22 cellular contexts compared by ENCODE assay signal in genomic region chr2:8300905-8301304, GRCh38.
DNase-seq lines count a peak whose midpoint lies in the region; TF ChIP-seq lines count a peak whose summit lies in the region.
"Had no signal": no experiment of that assay in that cellular context is flagged by ENCODE, and none has a peak within 500 bp of the region (broad histone marks: within the 10 kb centered on the region; RNA-seq: fewer than 3 reads in every experiment).

No MANE protein-coding gene starts in this region.

- peak overlapping the region in 10 of 11 experiments; percentile 65 to 98 (median 96); a peak in 18 of 22 replicates for H3K27ac ChIP-seq in BLaER1 treated with 17β-estradiol and CSF1 and Interleukin-3, amounts not matched to agents 10 nM and 100 nM
- peak overlapping the region; percentile 93; the same call in 1 of the 2 replicates for H3K27ac ChIP-seq in OCI-LY3 (ENCODE audit: low read length)
- H3K27ac ChIP-seq: ascending aorta, hepatocyte, SJCRH30, upper lobe of right lung had no signal

- DNase-seq in COR-L47 (lab: John Stamatoyannopoulos, UW) (peak; percentile 35), immature natural killer cell (no peak), dermis blood vessel endothelial cell (no peak), KG1 (lab: John Stamatoyannopoulos, UW) (no peak)
- no peak for DNase-seq in activated naive CD4-positive, alpha-beta T cell treated with anti-CD3 and anti-CD28 coated beads, Interleukin-2, amount 50 U/mL, for 16 hours
- DNase-seq: activated CD4-positive, alpha-beta T cell treated with anti-CD3 and anti-CD28 coated beads, Interleukin-2, amount 50 U/mL, for 48 hours; caudate nucleus; CD4-positive, alpha-beta memory T cell; foreskin fibroblast; Kasumi-1; NCI-H1092 treated with DMSO at 0.1 percent for 48 hours; NCI-H446 treated with DMSO at 0.1 percent for 48 hours; SJCRH30; T-cell; upper lobe of right lung had no signal

- H3K9ac ChIP-seq in BLaER1 treated with 17β-estradiol and CSF1 and Interleukin-3, amounts not matched to agents 10 nM and 100 nM = peak overlapping the region in 9 of 11 experiments; percentile 34 to 84 (median 80); a peak in 14 of 22 replicates
- no peak overlapping the region for H3K9ac ChIP-seq in OCI-LY3 (ENCODE audit: low read length)

- no peaks in the 10 kb centered on the region for H3K36me3 ChIP-seq in BLaER1 treated with 17β-estradiol and CSF1 and Interleukin-3, amounts not matched to agents 10 nM and 100 nM
- H3K36me3 ChIP-seq in OCI-LY3 (replicated peaks; ENCODE audit: low read depth, low read length) = peaks cover 22% of the 10 kb centered on the region
- H3K36me3 ChIP-seq: ascending aorta, SJCRH30, upper lobe of right lung had no signal

- H3K4me1 Mint-ChIP-seq in immature natural killer cell = peaks cover 91 to 99% of the 10 kb centered on the region in 2 donors

- H3K9me3 ChIP-seq in BLaER1 treated with 17β-estradiol and CSF1 and Interleukin-3, amounts not matched to agents 10 nM and 100 nM (replicated peaks in 1 of 11) = peaks cover 0 to 48% (median 25%) of the 10 kb centered on the region in 11 experiments; a peak in 17 of 22 replicates
- H3K9me3 ChIP-seq in OCI-LY3 (ENCODE audit: insufficient read depth, low read length) = peaks cover 4% of the 10 kb centered on the region; the same call in 1 of the 2 replicates
- H3K9me3 ChIP-seq: ascending aorta, SJCRH30, upper lobe of right lung had no signal

- peaks cover 37 to 58% (median 55%) of the 10 kb centered on the region in 3 donors for H3K36me3 Mint-ChIP-seq in immature natural killer cell
- H3K36me3 Mint-ChIP-seq: activated naive CD4-positive, alpha-beta T cell treated with anti-CD3 and anti-CD28 coated beads, Interleukin-2, amount 50 U/mL, for 24 hours; CD4-positive, alpha-beta memory T cell had no signal

- H3K27me3 Mint-ChIP-seq in immature natural killer cell (ENCODE audit: low read depth in 3 of 3) = peaks cover 9 to 29% (median 18%) of the 10 kb centered on the region in 3 donors
- H3K27me3 Mint-ChIP-seq: activated naive CD4-positive, alpha-beta T cell treated with anti-CD3 and anti-CD28 coated beads, Interleukin-2, amount 50 U/mL, for 24 hours; CD4-positive, alpha-beta memory T cell; progenitor cell of endocrine pancreas; T-cell had no signal

- peak overlapping the region; percentile 91 to 98 (median 94) for H3K27ac Mint-ChIP-seq in immature natural killer cell
- H3K27ac Mint-ChIP-seq: activated naive CD4-positive, alpha-beta T cell treated with anti-CD3 and anti-CD28 coated beads, Interleukin-2, amount 50 U/mL, for 24 hours; progenitor cell of endocrine pancreas had no signal

- peaks cover 69 to 100% (median 89%) of the 10 kb centered on the region in 10 experiments for H3K4me1 ChIP-seq in BLaER1 treated with 17β-estradiol and CSF1 and Interleukin-3, amounts not matched to agents 10 nM and 100 nM
- peaks cover 99% of the 10 kb centered on the region for H3K4me1 ChIP-seq in OCI-LY3 (ENCODE audit: low read length)
- H3K4me1 ChIP-seq: SJCRH30 had no signal

- H3K27me3 ChIP-seq in BLaER1 treated with 17β-estradiol and CSF1 and Interleukin-3, amounts not matched to agents 10 nM and 100 nM = no peaks in the 10 kb centered on the region; a peak in 1 of 22 replicates
- no peaks in the 10 kb centered on the region for H3K27me3 ChIP-seq in OCI-LY3 (ENCODE audit: low read depth, low read length)
- H3K27me3 ChIP-seq: ascending aorta, hepatocyte, SJCRH30, upper lobe of right lung had no signal

- TF ChIP-seq CTCF in OCI-LY3 (IDR thresholded peaks at IDR 0.05; ENCODE audit: low read depth, low read length) = no peak

- peak overlapping the region in 4 of 10 experiments; percentile 11 to 25 (median 22); a peak in 2 of 20 replicates for H3K4me3 ChIP-seq in BLaER1 treated with 17β-estradiol and CSF1 and Interleukin-3, amounts not matched to agents 10 nM and 100 nM
- no peak overlapping the region for H3K4me3 ChIP-seq in OCI-LY3 (ENCODE audit: low read length)
- H3K4me3 ChIP-seq: ascending aorta, hepatocyte, SJCRH30, upper lobe of right lung had no signal

- H3K79me2 ChIP-seq in OCI-LY3 (ENCODE audit: low read length) = no peaks in the 10 kb centered on the region
- H3K79me2 ChIP-seq: hepatocyte had no signal

- H4K20me1 ChIP-seq in BLaER1 treated with 17β-estradiol and CSF1 and Interleukin-3, amounts not matched to agents 10 nM and 100 nM = no peaks in the 10 kb centered on the region
- H4K20me1 ChIP-seq in OCI-LY3 (ENCODE audit: insufficient read depth, low read length) = no peaks in the 10 kb centered on the region

- peak overlapping the region; percentile 58 to 86 (median 79) for H3K4me3 Mint-ChIP-seq in immature natural killer cell
- H3K4me3 Mint-ChIP-seq: activated naive CD4-positive, alpha-beta T cell treated with anti-CD3 and anti-CD28 coated beads, Interleukin-2, amount 50 U/mL, for 24 hours; neural crest cell; T-cell had no signal

- H3K4me2 ChIP-seq in BLaER1 treated with 17β-estradiol and CSF1 and Interleukin-3, amounts not matched to agents 10 nM and 100 nM = peak overlapping the region; percentile 57 to 92 (median 79)
- H3K4me2 ChIP-seq in OCI-LY3 (ENCODE audit: low read length) = no peak overlapping the region
- H3K4me2 ChIP-seq: hepatocyte had no signal

- no peak overlapping the region for H2AFZ ChIP-seq in OCI-LY3 (ENCODE audit: low read depth, low read length)
- H2AFZ ChIP-seq: hepatocyte had no signal

- H3K9me3 Mint-ChIP-seq in immature natural killer cell = no peaks in the 10 kb centered on the region
- H3K9me3 Mint-ChIP-seq: activated naive CD4-positive, alpha-beta T cell treated with anti-CD3 and anti-CD28 coated beads, Interleukin-2, amount 50 U/mL, for 24 hours; CD4-positive, alpha-beta memory T cell had no signal
